In genomic region chr3:119098620-119099222, GRCh38 we compare ENCODE assay signal across 9 cellular contexts. TPM values are rescaled to one million over a fixed set of nuclear protein-coding genes. Genes with fewer than 3 reads are reported as not detected.
DNase-seq lines count a peak whose midpoint lies in the region; ATAC-seq and TF ChIP-seq lines count a peak whose summit lies in the region.
"Had no signal": no experiment of that assay in that cellular context is flagged by ENCODE, and none has a peak within 500 bp of the region (broad histone marks: within the 10 kb centered on the region; RNA-seq: fewer than 3 reads in every experiment).

No MANE protein-coding gene starts in this region.

- no peaks in the 10 kb centered on the region for H3K4me1 Mint-ChIP-seq in Calu3 (ENCODE audit: low read depth, unreplicated experiment)
- H3K4me1 Mint-ChIP-seq in GM23338: no peaks in the 10 kb centered on the region
- no peaks in the 10 kb centered on the region for H3K4me1 Mint-ChIP-seq in nephron progenitor cell
- H3K4me1 Mint-ChIP-seq in activated T-cell treated with anti-CD3 and anti-CD28 coated beads, Interleukin-2, amount 50 U/mL, for 4 hours (ENCODE audit: low read depth): no peaks in the 10 kb centered on the region
- H3K4me1 Mint-ChIP-seq in stimulated activated effector memory CD8-positive, alpha-beta T cell treated with anti-CD3 and anti-CD28 coated beads, Interleukin-12 subunit alpha, Interleukin-12 subunit beta, amount 100 ng/mL, for 72 hours: no peaks in the 10 kb centered on the region

- H3K27me3 Mint-ChIP-seq in Calu3 (ENCODE audit: unreplicated experiment) (no peaks in the 10 kb centered on the region), GM23338 (ENCODE audit: insufficient read depth, low read depth, poor library complexity) (no peaks in the 10 kb centered on the region), nephron progenitor cell (ENCODE audit: low read depth, poor library complexity) (no peaks in the 10 kb centered on the region)
- no peaks in the 10 kb centered on the region for H3K27me3 Mint-ChIP-seq in activated T-cell treated with anti-CD3 and anti-CD28 coated beads, Interleukin-2, amount 50 U/mL, for 4 hours (ENCODE audit: low read depth)

- no peak overlapping the region for H3K27ac Mint-ChIP-seq in Calu3 (ENCODE audit: unreplicated experiment)
- no peak overlapping the region for H3K27ac Mint-ChIP-seq in GM23338
- H3K27ac Mint-ChIP-seq in nephron progenitor cell: no peak overlapping the region
- no peak overlapping the region for H3K27ac Mint-ChIP-seq in stimulated activated effector memory CD8-positive, alpha-beta T cell treated with anti-CD3 and anti-CD28 coated beads, Interleukin-12 subunit alpha, Interleukin-12 subunit beta, amount 100 ng/mL, for 72 hours

- H3K36me3 ChIP-seq in GM23338 (ENCODE audit: insufficient read depth): no peaks in the 10 kb centered on the region

- H3K27ac ChIP-seq in GM23338 (ENCODE audit: low read depth): no peak overlapping the region

- ATAC-seq in GM23338: no peak
- ATAC-seq in activated T-cell treated with anti-CD3 and anti-CD28 coated beads, Interleukin-2, amount 50 U/mL, for 4 hours: no peak
- ATAC-seq in stimulated activated effector memory CD8-positive, alpha-beta T cell treated with anti-CD3 and anti-CD28 coated beads, Interleukin-12 subunit alpha, Interleukin-12 subunit beta, amount 100 ng/mL, for 72 hours: no peak

- TF ChIP-seq CTCF in Calu3 (IDR thresholded peaks at IDR 0.05; ENCODE audit: unreplicated experiment) (peak; percentile 54), GM23338 (conservative IDR thresholded peaks at IDR 0.05; ENCODE audit: low read depth in 2 of 2) (peak; percentile 79 to 98), nephron progenitor cell (IDR thresholded peaks at IDR 0.05) (peak; percentile 78)

- H3K9me3 Mint-ChIP-seq in Calu3 (ENCODE audit: low read depth, unreplicated experiment) (no peaks in the 10 kb centered on the region), GM23338 (peaks cover 2% of the 10 kb centered on the region; the same call in 1 of the 3 replicates), nephron progenitor cell (no peaks in the 10 kb centered on the region)
- H3K9me3 Mint-ChIP-seq in activated T-cell treated with anti-CD3 and anti-CD28 coated beads, Interleukin-2, amount 50 U/mL, for 4 hours: no peaks in the 10 kb centered on the region
- no peaks in the 10 kb centered on the region for H3K9me3 Mint-ChIP-seq in stimulated activated effector memory CD8-positive, alpha-beta T cell treated with anti-CD3 and anti-CD28 coated beads, Interleukin-12 subunit alpha, Interleukin-12 subunit beta, amount 100 ng/mL, for 72 hours

- H3K4me2 ChIP-seq in GM23338: no peak overlapping the region

- no peaks in the 10 kb centered on the region for H3K27me3 ChIP-seq in GM23338 (ENCODE audit: insufficient read depth)

- no peaks in the 10 kb centered on the region for H3K36me3 Mint-ChIP-seq in Calu3 (ENCODE audit: insufficient read depth, unreplicated experiment)
- no peaks in the 10 kb centered on the region for H3K36me3 Mint-ChIP-seq in GM23338 (ENCODE audit: low read depth)
- H3K36me3 Mint-ChIP-seq in nephron progenitor cell (ENCODE audit: low read depth): no peaks in the 10 kb centered on the region
- no peaks in the 10 kb centered on the region for H3K36me3 Mint-ChIP-seq in activated T-cell treated with anti-CD3 and anti-CD28 coated beads, Interleukin-2, amount 50 U/mL, for 4 hours (ENCODE audit: insufficient read depth)
- H3K36me3 Mint-ChIP-seq in stimulated activated effector memory CD8-positive, alpha-beta T cell treated with anti-CD3 and anti-CD28 coated beads, Interleukin-12 subunit alpha, Interleukin-12 subunit beta, amount 100 ng/mL, for 72 hours: no peaks in the 10 kb centered on the region

- no peaks in the 10 kb centered on the region for H3F3A ChIP-seq in GM23338 (replicated peaks; ENCODE audit: low read depth)

- H3K4me3 ChIP-seq in GM23338: no peak overlapping the region

- DNase-seq in Calu3: peak; percentile 34
- DNase-seq in GM23338 (ENCODE audit: low spot score): peak; percentile 60
- peak; percentile 20 for DNase-seq in NCI-H82 treated with DMSO at 0.1 percent for 48 hours (lab: John Stamatoyannopoulos, UW; ENCODE audit: unreplicated experiment)
- peak; percentile 13 for DNase-seq in effector CD4-positive, alpha-beta T cell
- DNase-seq in nephron progenitor cell: peak; percentile 7
- DNase-seq in activated T-cell treated with anti-CD3 and anti-CD28 coated beads, Interleukin-2, amount 50 U/mL, for 4 hours: no peak
- no peak for DNase-seq in GOT3 (lab: John Stamatoyannopoulos, UW)
- DNase-seq in stimulated activated effector memory CD8-positive, alpha-beta T cell treated with anti-CD3 and anti-CD28 coated beads, Interleukin-12 subunit alpha, Interleukin-12 subunit beta, amount 100 ng/mL, for 72 hours (ENCODE audit: low spot score in 2 of 2): no peak

- CTCF ChIA-PET in Calu3 (lab: Charles Lee): interaction anchor here (1.3 to 3.3 kb wide), 5 partner anchors 142 to 223 kb away, joined by 3 to 38 read pairs (median 10); partner anchors contain the start of gene B4GALT4

- no peaks in the 10 kb centered on the region for H3K4me1 ChIP-seq in GM23338 (ENCODE audit: insufficient read depth)

- H3K4me3 Mint-ChIP-seq in Calu3 (ENCODE audit: low read depth, unreplicated experiment) (no peak overlapping the region), GM23338 (no peak overlapping the region), nephron progenitor cell (no peak overlapping the region)
- no peak overlapping the region for H3K4me3 Mint-ChIP-seq in activated T-cell treated with anti-CD3 and anti-CD28 coated beads, Interleukin-2, amount 50 U/mL, for 4 hours
- H3K4me3 Mint-ChIP-seq in stimulated activated effector memory CD8-positive, alpha-beta T cell treated with anti-CD3 and anti-CD28 coated beads, Interleukin-12 subunit alpha, Interleukin-12 subunit beta, amount 100 ng/mL, for 72 hours: no peak overlapping the region

- H3K9me2 ChIP-seq in GM23338 (ENCODE audit: insufficient read depth): no peaks in the 10 kb centered on the region

- intact Hi-C loops in Calu3 (cut with micrococcal nuclease; ENCODE audit: unreplicated experiment): loop anchor here (1.0 to 5.0 kb wide), 3 partner anchors 66 to 216 kb away; partner anchors contain the start of genes B4GALT4 and IGSF11

- BruUV-seq in Calu3 (replicated peaks; lab: Mats Ljungman, UMichigan): no TSS peak

- H3K79me2 ChIP-seq in GM23338 (replicated peaks; ENCODE audit: insufficient read depth): no peaks in the 10 kb centered on the region

- no peaks in the 10 kb centered on the region for H4K20me1 ChIP-seq in GM23338 (replicated peaks; ENCODE audit: insufficient read depth)

- H2AFZ ChIP-seq in GM23338: no peak overlapping the region

TF ChIP-seq in GM23338, 12 proteins besides CTCF, POLR2A, EP300 and RAD21 (continues in another document):
- no peak for TF ChIP-seq JUNB (IDR thresholded peaks at IDR 0.05; ENCODE audit: unreplicated experiment)
- TF ChIP-seq ZNF114 (CRISPR knock-in tag; IDR thresholded peaks at IDR 0.05): no peak
- no peak for TF ChIP-seq POLR2AphosphoS5 (IDR thresholded peaks at IDR 0.05; ENCODE audit: low read depth)
- TF ChIP-seq STAT1 (IDR thresholded peaks at IDR 0.05; ENCODE audit: unreplicated experiment): no peak
- no peak for TF ChIP-seq ETS1 (IDR thresholded peaks at IDR 0.05)

RNA-seq across cellular contexts. Expression of gene TEX55, which starts 47.2 kb away (rescaled TPM):
- total RNA-seq in Calu3 (2022): not detected in 2 replicates
- total RNA-seq in GM23338 (2014; rRNA removed; shearing (Covaris generic)): 0.17 and 0.27 TPM in 2 replicates
- not detected in 2 replicates for polyA plus RNA-seq in GM23338 (2016; fragmentation: Nextera tagmentation; extraction: Ambion mirVana)
- not detected for total RNA-seq in activated T-cell treated with anti-CD3 and anti-CD28 coated beads, Interleukin-2, amount 50 U/mL, for 4 hours
- total RNA-seq: pulmonary artery endothelial cell had no signal

Comparison
In these comparisons a context has a peak if more than half of its experiments do, and no peak if none do; other contexts are left out.
1. DNase-seq: peak in Calu3 (single experiment), GM23338 (single experiment), NCI-H82 treated with DMSO at 0.1 percent for 48 hours (single experiment), effector CD4-positive, alpha-beta T cell (single experiment) and nephron progenitor cell (single experiment); none in activated T-cell treated with anti-CD3 and anti-CD28 coated beads, Interleukin-2, amount 50 U/mL, for 4 hours (single experiment), GOT3 (single experiment) and stimulated activated effector memory CD8-positive, alpha-beta T cell treated with anti-CD3 and anti-CD28 coated beads, Interleukin-12 subunit alpha, Interleukin-12 subunit beta, amount 100 ng/mL, for 72 hours (0 of 2).
2. Peak in every context shown above with its lines, with median percentiles within 50 percentile points of each other: CTCF ChIP-seq.